Comparison of ENCODE assay signal across 8 cellular contexts in genomic region chr21:32770514-32771133, GRCh38. TPM values are rescaled to one million over a fixed set of nuclear protein-coding genes. Genes with fewer than 3 reads are reported as not detected.
A peak's percentile ranks its signal among the peaks of the same experiment; 100 is the strongest.
DNase-seq lines count a peak whose midpoint lies in the region; ATAC-seq, FAIRE-seq and TF ChIP-seq lines count a peak whose summit lies in the region.

No MANE protein-coding gene starts in this region.

- under 1% methylated on average over 14 of the region's 14 CpGs for WGBS in K562 (ENCODE audit: insufficient coverage, low coverage, missing lambda C conversion rate)

- H3K9me3 ChIP-seq in K562 (replicated peaks; ENCODE audit: control insufficient read depth, insufficient read depth, low read depth, low read length) (no peaks in the 10 kb centered on the region), stomach smooth muscle (ENCODE audit: control insufficient read depth in 2 of 2, low read length in 2 of 2) (no peaks in the 10 kb centered on the region)

- TF ChIP-seq POLR2A in K562 (conservative IDR thresholded peaks at IDR 0.05), result no peak

- in situ Hi-C loops in K562 (cut with MboI), result no loop called here

- H3K27ac ChIP-seq in K562 (ENCODE audit: extremely low read depth, low read depth, low read length) (peak overlapping the region; percentile 90), stomach smooth muscle (ENCODE audit: low read length) (peak overlapping the region; percentile 58)

- H3K4me3 ChIP-seq in K562 (peak overlapping the region; percentile 90), stomach smooth muscle (ENCODE audit: low read length in 2 of 2) (peak overlapping the region; percentile 66 to 90)

- POLR2A ChIA-PET in K562 (lab: Yijun Ruan, JAX), result interaction anchor here (1.0 to 3.3 kb wide), 7 partner anchors 10 to 70 kb away, joined by 3 to 29 read pairs (median 6); no protein-coding TSS in a partner anchor

- peaks cover 16% of the 10 kb centered on the region for H4K20me1 ChIP-seq in K562 (replicated peaks; ENCODE audit: control insufficient read depth, insufficient read depth, low read length)

- TF ChIP-seq EP300 in K562 (IDR thresholded peaks at IDR 0.05; ENCODE audit: low read length), result no peak

- H3K4me1 ChIP-seq in K562 (replicated peaks in 1 of 2; ENCODE audit: control insufficient read depth in 2 of 2, insufficient read depth in 2 of 2, low read length in 2 of 2), result peaks cover 10 to 11% of the 10 kb centered on the region in 2 experiments
- H3K4me1 ChIP-seq in stomach smooth muscle (ENCODE audit: control insufficient read depth, insufficient read depth, low read length), result peaks cover 10% of the 10 kb centered on the region

- FAIRE-seq in K562 (lab: Jason Lieb, UNC), result no peak

- H3K9ac ChIP-seq in K562 (ENCODE audit: insufficient read depth in 1 of 2, low read depth in 2 of 2, low read length in 2 of 2) (peak overlapping the region; percentile 75 to 99), stomach smooth muscle (ENCODE audit: low read length in 2 of 2) (peak overlapping the region; percentile 79 to 90)

- BruUV-seq in K562 (replicated peaks; lab: Mats Ljungman, UMichigan), result no TSS peak

- DNase-seq in A172 (ENCODE audit: low spot score) (peak; percentile 29), M059J (ENCODE audit: low read depth) (peak; percentile 55), K562 (ENCODE audit: extremely low read depth in 1 of 4, low spot score in 3 of 4) (peak in 2 of 4 experiments; percentile 17 to 22), kidney tubule cell (ENCODE audit: low spot score) (peak; percentile 20), NCI-H146 (lab: John Stamatoyannopoulos, UW) (no peak)
- no peak for DNase-seq in stimulated activated CD4-positive, alpha-beta T cell treated with anti-CD3 and anti-CD28 coated beads, Interleukin-15, amount 100 ng/mL, for 24 hours

- H2AFZ ChIP-seq in K562 (ENCODE audit: low read depth, low read length), result peak overlapping the region; percentile 66; the same call in 1 of the 2 replicates

- TF ChIP-seq CTCF in K562 (IDR thresholded peaks at IDR 0.05 in 2 of 3, conservative IDR thresholded peaks at IDR 0.05 in 1 of 3; ENCODE audit: insufficient read depth in 2 of 3, low read depth in 1 of 3, low read length in 3 of 3), result no peak

- H3K27me3 ChIP-seq in K562 (ENCODE audit: control insufficient read depth in 2 of 2, insufficient read depth in 2 of 2, low read length in 2 of 2), result no peaks in the 10 kb centered on the region
- no peaks in the 10 kb centered on the region for H3K27me3 ChIP-seq in stomach smooth muscle (ENCODE audit: control insufficient read depth in 1 of 2, insufficient read depth in 2 of 2, low read length in 2 of 2)

- peak overlapping the region; percentile 96 for H3K4me2 ChIP-seq in K562 (ENCODE audit: insufficient read depth, low read length)

- H3K36me3 ChIP-seq in K562 (ENCODE audit: control insufficient read depth, insufficient read depth, low read length), result peaks cover 44% of the 10 kb centered on the region
- no peaks in the 10 kb centered on the region for H3K36me3 ChIP-seq in stomach smooth muscle (ENCODE audit: control insufficient read depth in 2 of 2, insufficient read depth in 2 of 2, low read length in 2 of 2)

- intact Hi-C loops in K562 (cut with micrococcal nuclease), result loop anchor here (5.0 kb wide), 3 partner anchors 43 to 158 kb away; partner anchors contain the start of genes CFAP298 and SYNJ1

- H3K79me2 ChIP-seq in K562 (ENCODE audit: control insufficient read depth, insufficient read depth, low read length), result peaks cover 65% of the 10 kb centered on the region

- peak; percentile 3 for ATAC-seq in GM19035 (IDR thresholded peaks at IDR 0.05; ENCODE audit: unreplicated experiment)
- peak; percentile 16 for ATAC-seq in K562

- no peak for TF ChIP-seq RAD21 in K562 (CRISPR knock-in tag; conservative IDR thresholded peaks at IDR 0.05 in 1 of 2, IDR thresholded peaks at IDR 0.05 in 1 of 2)

- peaks cover 5% of the 10 kb centered on the region for H3K9me1 ChIP-seq in K562 (ENCODE audit: control insufficient read depth, insufficient read depth, low read length)

- CTCF ChIA-PET in K562 (lab: Yijun Ruan, JAX; ENCODE audit: low intra/inter-chr PET ratio), result no interaction called here

TF ChIP-seq in K562, 482 proteins besides CTCF, POLR2A, EP300 and RAD21 (continues in another document):
- TF ChIP-seq LCOR (CRISPR knock-in tag; IDR thresholded peaks at IDR 0.05) (no peak), ZNF507 (tag; conservative IDR thresholded peaks at IDR 0.05) (no peak), HDAC1 (IDR thresholded peaks at IDR 0.05) (no peak), FOXJ3 (CRISPR knock-in tag; IDR thresholded peaks at IDR 0.05) (no peak), RFX1 (IDR thresholded peaks at IDR 0.05) (no peak), CHD2 (IDR thresholded peaks at IDR 0.05; ENCODE audit: low read depth, low read length) (no peak), ZNF707 (CRISPR knock-in tag; conservative IDR thresholded peaks at IDR 0.05) (no peak), RBBP5 (IDR thresholded peaks at IDR 0.05; ENCODE audit: borderline replicate concordance, insufficient read depth, low read length, poor library complexity, severe bottlenecking) (no peak), BACH1 (tag; IDR thresholded peaks at IDR 0.05) (no peak), RBFOX2 (IDR thresholded peaks at IDR 0.05; ENCODE audit: low read depth, low read length) (no peak), HDAC3 (IDR thresholded peaks at IDR 0.05; ENCODE audit: borderline replicate concordance, partially characterized antibody) (no peak), EGR1 (conservative IDR thresholded peaks at IDR 0.05) (0 out of 2 replicates have a peak, but pooled peaks have one; percentile 17)
- TF ChIP-seq, protein P1, sequence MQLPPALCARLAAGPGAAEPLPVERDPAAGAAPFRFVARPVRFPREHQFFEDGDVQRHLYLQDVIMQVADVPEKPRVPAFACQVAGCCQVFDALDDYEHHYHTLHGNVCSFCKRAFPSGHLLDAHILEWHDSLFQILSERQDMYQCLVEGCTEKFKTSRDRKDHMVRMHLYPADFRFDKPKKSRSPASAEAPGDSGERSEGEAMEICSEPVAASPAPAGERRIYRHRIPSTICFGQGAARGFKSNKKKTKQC (CRISPR knock-in tag; IDR thresholded peaks at IDR 0.05), result 0 out of 2 replicates have a peak, but pooled peaks have one; percentile 53
- TF ChIP-seq, protein P2, sequence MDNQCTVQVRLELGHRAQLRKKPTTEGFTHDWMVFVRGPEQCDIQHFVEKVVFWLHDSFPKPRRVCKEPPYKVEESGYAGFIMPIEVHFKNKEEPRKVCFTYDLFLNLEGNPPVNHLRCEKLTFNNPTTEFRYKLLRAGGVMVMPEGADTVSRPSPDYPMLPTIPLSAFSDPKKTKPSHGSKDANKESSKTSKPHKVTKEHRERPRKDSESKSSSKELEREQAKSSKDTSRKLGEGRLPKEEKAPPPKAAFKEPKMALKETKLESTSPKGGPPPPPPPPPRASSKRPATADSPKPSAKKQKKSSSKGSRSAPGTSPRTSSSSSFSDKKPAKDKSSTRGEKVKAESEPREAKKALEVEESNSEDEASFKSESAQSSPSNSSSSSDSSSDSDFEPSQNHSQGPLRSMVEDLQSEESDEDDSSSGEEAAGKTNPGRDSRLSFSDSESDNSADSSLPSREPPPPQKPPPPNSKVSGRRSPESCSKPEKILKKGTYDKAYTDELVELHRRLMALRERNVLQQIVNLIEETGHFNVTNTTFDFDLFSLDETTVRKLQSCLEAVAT (IDR thresholded peaks at IDR 0.05), result 0 out of 4 replicates have a peak, but pooled peaks of 1 of the 2 experiments have one; percentile 14

RNA-seq across cellular contexts. Expression of gene PAXBP1, which starts 0.9 kb away (rescaled TPM):
- 33.8 and 47.6 TPM in 2 replicates for total RNA-seq in A172 (2014; rRNA removed; shearing (Covaris generic))
- 10.6 and 13.3 TPM in 2 replicates for total RNA-seq in M059J (2014; rRNA removed; shearing (Covaris generic))
- total RNA-seq in K562 (2011; cell fraction: chromatin; rRNA removed; ENCODE audit: low replicate concordance), result 56.8 and 279 TPM in 2 replicates
- 27.0 and 48.0 TPM in 2 replicates for total RNA-seq in K562 (2011; cell fraction: nucleolus; rRNA removed)
- 80.9 and 120 TPM in 2 replicates for total RNA-seq in K562 (2011; cell fraction: nucleoplasm; rRNA removed)
- total RNA-seq in K562 (2014; rRNA removed) (49.3 and 56.3 TPM in 2 replicates), K562 (2014; rRNA removed; fragmentation: Illumina TruSeq; extraction: Trizol) (67.9 and 76.8 TPM in 2 replicates), K562 (2015; rRNA removed; fragmentation: Illumina TruSeq; extraction: Trizol) (65.2 and 73.7 TPM in 2 replicates), K562 (2021) (52.6 and 58.7 TPM in 2 replicates)
- polyA plus RNA-seq in K562 (2011; rRNA removed) (59.6 and 72.0 TPM in 2 replicates), K562 (2014; fragmentation: Illumina TruSeq; extraction: Trizol) (45.1 and 50.3 TPM in 2 replicates), K562 (2014; fragmentation: Nextera tagmentation; extraction: Ambion mirVana) (10 to 100 TPM; 16.4 to 17.4 TPM), K562 (2014; rRNA removed) (48.7 and 53.8 TPM in 2 replicates)
- polyA plus RNA-seq in K562 (2011; cell fraction: cytosol; rRNA removed), result 5.9 and 12.1 TPM in 2 replicates
- polyA plus RNA-seq in K562 (2011; cell fraction: nucleus; rRNA removed), result 192 and 235 TPM in 2 replicates
- 28.0 and 41.4 TPM in 2 replicates for polyA plus RNA-seq in K562 (2012)
- 70.0 and 79.9 TPM in 2 replicates for polyA minus RNA-seq in K562 (2011; rRNA and poly(A)+ RNA removed)
- polyA minus RNA-seq in K562 (2011; cell fraction: cytosol; rRNA and poly(A)+ RNA removed), result 16.4 and 23.8 TPM in 2 replicates
- polyA minus RNA-seq in K562 (2011; cell fraction: nucleus; rRNA and poly(A)+ RNA removed), result 102 and 171 TPM in 2 replicates

RNA-seq across cellular contexts. Expression of gene SYNJ1, which starts 42.8 kb away (rescaled TPM):
- total RNA-seq in A172 (2014; rRNA removed; shearing (Covaris generic)), result 6.0 and 6.8 TPM in 2 replicates
- total RNA-seq in M059J (2014; rRNA removed; shearing (Covaris generic)), result 11.2 and 16.7 TPM in 2 replicates
- total RNA-seq in K562 (2011; cell fraction: chromatin; rRNA removed; ENCODE audit: low replicate concordance), result 17.4 and 48.9 TPM in 2 replicates
- 5.7 and 7.5 TPM in 2 replicates for total RNA-seq in K562 (2011; cell fraction: nucleolus; rRNA removed)
- 14.5 and 20.2 TPM in 2 replicates for total RNA-seq in K562 (2011; cell fraction: nucleoplasm; rRNA removed)
- total RNA-seq in K562 (2014; rRNA removed), result 2.5 and 3.3 TPM in 2 replicates
- 5.6 and 6.8 TPM in 2 replicates for total RNA-seq in K562 (2014; rRNA removed; fragmentation: Illumina TruSeq; extraction: Trizol)
- total RNA-seq in K562 (2015; rRNA removed; fragmentation: Illumina TruSeq; extraction: Trizol), result 4.2 TPM in 2 replicates
- total RNA-seq in K562 (2021), result 9.9 and 11.2 TPM in 2 replicates
- 5.7 and 6.1 TPM in 2 replicates for polyA plus RNA-seq in K562 (2011; rRNA removed)
- polyA plus RNA-seq in K562 (2011; cell fraction: cytosol; rRNA removed), result 3.9 and 4.4 TPM in 2 replicates
- polyA plus RNA-seq in K562 (2011; cell fraction: nucleus; rRNA removed), result 15.5 and 30.4 TPM in 2 replicates
- 6.1 and 7.1 TPM in 2 replicates for polyA plus RNA-seq in K562 (2012)
- polyA plus RNA-seq in K562 (2014; fragmentation: Illumina TruSeq; extraction: Trizol), result 10.6 and 11.6 TPM in 2 replicates
- polyA plus RNA-seq in K562 (2014; fragmentation: Nextera tagmentation; extraction: Ambion mirVana), result 1 to 10 TPM; 2.4 to 2.6 TPM
- polyA plus RNA-seq in K562 (2014; rRNA removed), result 4.0 and 5.8 TPM in 2 replicates
- polyA minus RNA-seq in K562 (2011; rRNA and poly(A)+ RNA removed), result 19.5 and 21.7 TPM in 2 replicates
- polyA minus RNA-seq in K562 (2011; cell fraction: cytosol; rRNA and poly(A)+ RNA removed), result 5.2 and 5.6 TPM in 2 replicates
- polyA minus RNA-seq in K562 (2011; cell fraction: nucleus; rRNA and poly(A)+ RNA removed), result 12.1 and 15.7 TPM in 2 replicates

Comparison
In these comparisons a context has a peak if more than half of its experiments do, and no peak if none do; other contexts are left out.
1. DNase-seq: peak in A172 (single experiment), M059J (single experiment) and kidney tubule cell (single experiment); none in stimulated activated CD4-positive, alpha-beta T cell treated with anti-CD3 and anti-CD28 coated beads, Interleukin-15, amount 100 ng/mL, for 24 hours (single experiment) and NCI-H146 (single experiment).